ENCODE assay signal across 19 cellular contexts in genomic region chr2:11899264-11899818, GRCh38.
DNase-seq lines count a peak whose midpoint lies in the region; ATAC-seq and TF ChIP-seq lines count a peak whose summit lies in the region.
"Had no signal": no experiment of that assay in that cellular context is flagged by ENCODE, and none has a peak within 500 bp of the region (broad histone marks: within the 10 kb centered on the region; RNA-seq: fewer than 3 reads in every experiment).

No MANE protein-coding gene starts in this region.

- TF ChIP-seq CTCF in RWPE1 (conservative IDR thresholded peaks at IDR 0.05; ENCODE audit: low read depth), result no peak
- no peak for TF ChIP-seq CTCF in osteoblast (IDR thresholded peaks at IDR 0.05; ENCODE audit: extremely low read depth, low read depth, low read length)

- H3K4me1 ChIP-seq in osteoblast (ENCODE audit: insufficient read depth, low read length), result no peaks in the 10 kb centered on the region
- H3K4me1 ChIP-seq: colonic mucosa, testis had no signal

- H3K27ac ChIP-seq in RWPE1, result no peak overlapping the region
- no peak overlapping the region for H3K27ac ChIP-seq in osteoblast (ENCODE audit: low read depth, low read length)
- H3K27ac ChIP-seq: colonic mucosa, PC-9, skin epidermis, testis had no signal

- POLR2A ChIA-PET in RWPE1 (lab: Yijun Ruan, JAX; ENCODE audit: low non-redundant PET), result no interaction called here

- ATAC-seq in GM19452 (IDR thresholded peaks at IDR 0.05; ENCODE audit: unreplicated experiment), result no peak
- ATAC-seq: activated CD8-positive, alpha-beta T cell treated with anti-CD3 and anti-CD28 coated beads, Interleukin-2, amount 10 ng/mL, durations not matched to agents 7 days and 5 days; left lobe of liver had no signal

- peaks cover 5% of the 10 kb centered on the region for H3K27me3 ChIP-seq in osteoblast (ENCODE audit: insufficient read depth, low read length)
- H3K27me3 ChIP-seq: colonic mucosa, testis had no signal

- no peaks in the 10 kb centered on the region for H3K36me3 ChIP-seq in osteoblast (ENCODE audit: insufficient read depth, low read length)
- H3K36me3 ChIP-seq: colonic mucosa had no signal

- H4K20me1 ChIP-seq in osteoblast (ENCODE audit: insufficient read depth, low read length), result no peaks in the 10 kb centered on the region

- no peak overlapping the region for H3K4me3 ChIP-seq in osteoblast (ENCODE audit: insufficient read depth, low read length)
- H3K4me3 ChIP-seq: colonic mucosa, PC-9, skin epidermis, testis had no signal

- DNase-seq in GM04503 (ENCODE audit: low read depth) (peak; percentile 21), RWPE1 (ENCODE audit: low spot score) (peak; percentile 77), epidermal melanocyte (ENCODE audit: insufficient read length, low spot score) (peak; percentile 38), osteoblast (ENCODE audit: insufficient read length, low spot score, missing footprints) (peak; percentile 96), iPS-NIHi11 (ENCODE audit: low spot score) (no peak), NCI-H1436 treated with DMSO at 0.1 percent for 48 hours (lab: John Stamatoyannopoulos, UW) (no peak), SKM-1 treated with dmso at 0.1 percent for 144 hours (lab: John Stamatoyannopoulos, UW; ENCODE audit: unreplicated experiment) (no peak)
- DNase-seq: activated CD8-positive, alpha-beta T cell treated with anti-CD3 and anti-CD28 coated beads, Interleukin-2, amount 10 ng/mL, durations not matched to agents 7 days and 5 days; activated gamma-delta T cell treated with Interleukin-2 at 50 U/mL for 16 hours; colonic mucosa; COR-L47; glutamatergic neuron; nephron progenitor cell; T-helper 9 cell; testis had no signal

- no peak overlapping the region for H2AFZ ChIP-seq in osteoblast (ENCODE audit: low read length)
- H2AFZ ChIP-seq: PC-9 had no signal

- no peaks in the 10 kb centered on the region for H3K9me3 ChIP-seq in osteoblast (ENCODE audit: low read depth, low read length)
- H3K9me3 ChIP-seq: colonic mucosa, testis had no signal

- CTCF ChIA-PET in RWPE1 (lab: Yijun Ruan, JAX), result no interaction called here

- H3K4me2 ChIP-seq in osteoblast (ENCODE audit: insufficient read depth, low read length), result no peak overlapping the region
- H3K4me2 ChIP-seq: PC-9 had no signal

- no peaks in the 10 kb centered on the region for H3K79me2 ChIP-seq in osteoblast (ENCODE audit: insufficient read depth, low read length)

Comparison
In these comparisons a context has a peak if more than half of its experiments do, and no peak if none do; other contexts are left out.
1. DNase-seq: peak in GM04503 (single experiment), RWPE1 (single experiment), epidermal melanocyte (single experiment) and osteoblast (single experiment); none in iPS-NIHi11 (single experiment), NCI-H1436 treated with DMSO at 0.1 percent for 48 hours (single experiment) and SKM-1 treated with dmso at 0.1 percent for 144 hours (single experiment).